In genomic region chr9:121463026-121463827, GRCh38 we compare ENCODE assay signal across 8 cellular contexts. TPM values are rescaled to one million over a fixed set of nuclear protein-coding genes. Genes with fewer than 3 reads are reported as not detected.
DNase-seq lines count a peak whose midpoint lies in the region; ATAC-seq and TF ChIP-seq lines count a peak whose summit lies in the region.

No MANE protein-coding gene starts in this region.

- peak; percentile 13 to 23 for DNase-seq in NOMO-1 (lab: John Stamatoyannopoulos, UW; ENCODE audit: unreplicated experiment in 2 of 2)
- no peak for DNase-seq in NOMO-1 treated with dmso at 0.1 percent for 144 hours (lab: John Stamatoyannopoulos, UW; ENCODE audit: unreplicated experiment)
- peak; percentile 11 for DNase-seq in NCI-H460 (ENCODE audit: extremely low read depth, low read depth)
- peak; percentile 43 for DNase-seq in colonic mucosa
- peak in 2 of 3 donors; percentile 40 to 55 for DNase-seq in mucosa of descending colon
- DNase-seq in NCI-H345 treated with DMSO at 0.1 percent for 48 hours (lab: John Stamatoyannopoulos, UW; ENCODE audit: unreplicated experiment) = no peak

- no peak overlapping the region for H3K9ac ChIP-seq in colonic mucosa (ENCODE audit: low read depth in 2 of 2, low read length in 2 of 2)

- TF ChIP-seq CTCF in colonic mucosa (IDR thresholded peaks at IDR 0.05) (peak; percentile 54), mucosa of descending colon (IDR thresholded peaks at IDR 0.05) (no peak)

- ATAC-seq in mucosa of descending colon (peak; percentile 38), GM18873 (IDR thresholded peaks at IDR 0.05; ENCODE audit: low FRiP score, unreplicated experiment) (no peak), GM18505 (IDR thresholded peaks at IDR 0.05; ENCODE audit: unreplicated experiment) (no peak)

- H3K4me1 ChIP-seq in colonic mucosa (no peaks in the 10 kb centered on the region), mucosa of descending colon (ENCODE audit: low read depth) (no peaks in the 10 kb centered on the region)

- H3K27ac ChIP-seq in colonic mucosa = no peak overlapping the region

- TF ChIP-seq POLR2A in GM18505 (IDR thresholded peaks at IDR 0.05; ENCODE audit: borderline replicate concordance, extremely low read depth, insufficient read depth, insufficient read length) = no peak

- no peaks in the 10 kb centered on the region for H3K27me3 ChIP-seq in colonic mucosa

- intact Hi-C loops in colonic mucosa (cut with DNase I) (no loop called here), mucosa of descending colon (cut with DNase I, micrococcal nuclease) (no loop called here)

- no peaks in the 10 kb centered on the region for H3K9me3 ChIP-seq in colonic mucosa
- no peaks in the 10 kb centered on the region for H3K9me3 ChIP-seq in mucosa of descending colon

- H3K4me3 ChIP-seq in colonic mucosa (no peak overlapping the region), mucosa of descending colon (no peak overlapping the region)

- H3K36me3 ChIP-seq in colonic mucosa (no peaks in the 10 kb centered on the region), mucosa of descending colon (ENCODE audit: low read depth) (no peaks in the 10 kb centered on the region)

RNA-seq across cellular contexts. Expression of gene GGTA1, which starts 36.4 kb away (rescaled TPM):
- not detected in 2 replicates for total RNA-seq in NCI-H460 (2014; rRNA removed; shearing (Covaris generic))
- polyA plus RNA-seq in NCI-H460 (2014; cell fraction: nucleus; rRNA removed) = not detected in 2 replicates
- total RNA-seq in colonic mucosa (1 to 10 TPM in 1 of 2 donors, under 1 TPM in 1; 0.94 to 4.2 TPM), mucosa of descending colon (1 to 10 TPM; 1.7 to 6.5 (median 3.2) TPM)

Comparison
In these comparisons a context has a peak if more than half of its experiments do, and no peak if none do; other contexts are left out.
1. DNase-seq: peak in NOMO-1 (2 of 2), NCI-H460 (single experiment), colonic mucosa (single experiment) and mucosa of descending colon (2 of 3); none in NOMO-1 treated with dmso at 0.1 percent for 144 hours (single experiment) and NCI-H345 treated with DMSO at 0.1 percent for 48 hours (single experiment).